Comparison of ENCODE assay signal across 18 cellular contexts in the genomic region with DNA sequence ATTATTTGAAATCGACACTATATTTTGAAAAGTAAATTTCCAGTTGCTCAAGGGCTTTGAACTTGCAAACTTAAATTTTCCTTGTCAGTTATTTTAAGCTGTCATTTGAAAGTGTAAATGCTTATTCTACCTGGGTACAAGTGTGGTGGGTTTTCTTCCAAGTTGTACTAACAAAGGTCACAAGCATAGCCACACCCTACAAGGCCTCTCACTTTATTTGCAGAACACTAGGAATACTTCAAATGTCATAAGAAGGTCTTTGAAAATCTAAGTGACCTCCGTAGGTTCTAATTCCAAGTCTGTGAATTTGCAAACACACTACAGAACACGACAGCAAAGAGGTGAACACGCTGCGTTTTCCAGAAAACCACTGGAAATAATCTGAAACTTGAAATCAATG.
"Had no signal": no experiment of that assay in that cellular context is flagged by ENCODE, and none has a peak within 500 bp of the region (broad histone marks: within the 10 kb centered on the region; RNA-seq: fewer than 3 reads in every experiment).

No MANE protein-coding gene starts in this region.

- H3K36me3 ChIP-seq: gastrocnemius medialis, neutrophil, ovary, suprapubic skin, thyroid gland had no signal

- H3K4me2 ChIP-seq: smooth muscle cell had no signal

- H3K4me1 Mint-ChIP-seq: central memory CD8-positive, alpha-beta T cell; immature natural killer cell; naive thymus-derived CD8-positive, alpha-beta T cell had no signal

- H3K4me3 Mint-ChIP-seq: central memory CD8-positive, alpha-beta T cell; immature natural killer cell; naive thymus-derived CD8-positive, alpha-beta T cell had no signal

- H3K9me3 Mint-ChIP-seq: central memory CD8-positive, alpha-beta T cell; immature natural killer cell; naive thymus-derived CD8-positive, alpha-beta T cell had no signal

- H3K4me1 ChIP-seq: gastrocnemius medialis had no signal

- ATAC-seq: mucosa of descending colon; naive thymus-derived CD8-positive, alpha-beta T cell had no signal

- H3K4me3 ChIP-seq: dorsolateral prefrontal cortex, gastrocnemius medialis, mucosa of descending colon, ovary, smooth muscle cell, suprapubic skin, thyroid gland had no signal

- H3K36me3 Mint-ChIP-seq: immature natural killer cell; naive thymus-derived CD8-positive, alpha-beta T cell had no signal

- H3K27me3 ChIP-seq: gastrocnemius medialis, neutrophil, ovary, suprapubic skin, thyroid gland had no signal

- H3K27ac Mint-ChIP-seq: immature natural killer cell; naive thymus-derived CD8-positive, alpha-beta T cell had no signal

- H3K27ac ChIP-seq: neutrophil, ovary had no signal

- H3K9me3 ChIP-seq: gastrocnemius medialis, mucosa of descending colon, neutrophil, ovary, suprapubic skin, thyroid gland had no signal

- DNase-seq: cortex of kidney; dorsolateral prefrontal cortex; effector CD8-positive, alpha-beta T cell; gastrocnemius medialis; glutamatergic neuron; immature natural killer cell; left ventricle myocardium superior; mucosa of descending colon; naive thymus-derived CD8-positive, alpha-beta T cell; ovary; right cardiac atrium; stimulated activated CD4-positive, alpha-beta T cell treated with anti-CD3 and anti-CD28 coated beads, Interleukin-2, amount 100 ng/mL, for 48 hours; stimulated activated naive CD4-positive, alpha-beta T cell treated with Interleukin-2 at 50 U/mL for 16 hours; thyroid gland had no signal
